1 cellular context compared by ENCODE assay signal in genomic region chr14:34043627-34044372, GRCh38.
TF ChIP-seq lines count a peak whose summit lies in the region.

No MANE protein-coding gene starts in this region.

TF ChIP-seq in GM23338, 12 proteins besides CTCF, POLR2A, EP300 and RAD21 (continued from another document):
- TF ChIP-seq REST (IDR thresholded peaks at IDR 0.05; ENCODE audit: unreplicated experiment) (no peak), EZH2phosphoT487 (IDR thresholded peaks at IDR 0.05; ENCODE audit: unreplicated experiment) (no peak)
